24 cellular contexts compared by ENCODE assay signal in the genomic region with DNA sequence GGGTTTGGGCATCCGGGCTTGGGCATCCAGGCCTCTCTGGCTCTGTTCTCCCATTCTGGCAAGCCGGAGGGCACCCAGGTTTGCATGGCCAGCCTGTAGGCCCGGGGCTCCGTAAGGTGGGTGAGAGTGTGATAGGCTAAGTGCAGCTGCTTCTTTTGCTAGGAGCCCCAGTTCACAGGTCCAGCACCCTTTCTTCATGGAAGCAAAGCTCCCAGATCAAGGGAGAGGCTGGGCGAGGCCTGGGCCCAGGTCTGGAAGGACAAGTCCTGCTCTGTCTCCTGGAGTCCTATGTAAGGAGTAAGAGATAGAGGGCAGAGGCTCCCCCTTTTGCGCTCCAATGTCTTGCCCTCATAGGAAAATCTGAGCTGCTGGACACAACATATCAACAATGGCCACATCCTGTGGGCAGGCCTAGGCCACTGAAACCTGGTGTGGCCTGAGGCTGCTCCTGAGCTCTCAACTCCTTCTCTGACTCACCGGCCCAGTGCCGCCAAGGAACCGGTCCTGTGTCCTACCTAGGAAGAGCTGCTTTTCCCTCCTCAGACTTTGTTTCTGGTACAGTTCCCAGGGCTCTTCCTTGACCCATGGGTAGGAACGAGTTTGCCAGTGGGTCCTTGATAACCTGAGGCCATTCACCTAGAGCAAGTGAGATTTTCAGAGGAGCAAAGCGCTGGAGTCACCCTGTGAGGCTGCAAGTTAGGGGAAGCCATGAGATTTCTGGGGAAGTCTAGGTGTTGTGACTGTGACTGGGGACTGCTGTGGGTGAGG. TPM values are rescaled to one million over a fixed set of nuclear protein-coding genes. Genes with fewer than 3 reads are reported as not detected.
"Had no signal": no experiment of that assay in that cellular context is flagged by ENCODE, and none has a peak within 500 bp of the region (broad histone marks: within the 10 kb centered on the region; RNA-seq: fewer than 3 reads in every experiment).

No MANE protein-coding gene starts in this region.

- H3K27ac ChIP-seq: colonic mucosa, skin epidermis, tibial nerve, uterus had no signal

- H3K4me3 Mint-ChIP-seq: activated CD4-positive, alpha-beta memory T cell treated with anti-CD3 and anti-CD28 coated beads, Interleukin-2, amount 10 ng/mL, durations not matched to agents 7 days and 5 days; activated CD4-positive, alpha-beta T cell treated with anti-CD3 and anti-CD28 coated beads for 36 hours; activated T-cell treated with anti-CD3 and anti-CD28 coated beads, Interleukin-2, amount 50 U/mL, for 4 hours; naive thymus-derived CD8-positive, alpha-beta T cell had no signal

- H3K27ac Mint-ChIP-seq: activated CD4-positive, alpha-beta memory T cell treated with anti-CD3 and anti-CD28 coated beads, Interleukin-2, amount 10 ng/mL, durations not matched to agents 7 days and 5 days; activated CD4-positive, alpha-beta T cell treated with anti-CD3 and anti-CD28 coated beads for 36 hours; progenitor cell of endocrine pancreas had no signal

- ATAC-seq: activated CD4-positive, alpha-beta T cell treated with anti-CD3 and anti-CD28 coated beads for 36 hours; activated naive CD4-positive, alpha-beta T cell treated with anti-CD3 and anti-CD28 coated beads, Interleukin-2, amount 50 U/mL, for 72 hours; activated T-cell treated with anti-CD3 and anti-CD28 coated beads, Interleukin-2, amount 50 U/mL, for 4 hours; left lobe of liver; mucosa of descending colon; naive thymus-derived CD8-positive, alpha-beta T cell; right cardiac atrium had no signal

- DNase-seq: activated CD4-positive, alpha-beta memory T cell treated with anti-CD3 and anti-CD28 coated beads, Interleukin-2, amount 10 ng/mL, durations not matched to agents 7 days and 5 days; activated CD4-positive, alpha-beta T cell treated with anti-CD3 and anti-CD28 coated beads for 36 hours; activated effector memory CD4-positive, alpha-beta T cell treated with anti-CD3 and anti-CD28 coated beads, Interleukin-2, amount 50 U/mL, for 16 hours; activated T-cell treated with anti-CD3 and anti-CD28 coated beads, Interleukin-2, amount 50 U/mL, for 4 hours; central memory CD4-positive, alpha-beta T cell; colonic mucosa; head of caudate nucleus; islet precursor cell; mucosa of descending colon; naive thymus-derived CD8-positive, alpha-beta T cell; nucleus accumbens; right cardiac atrium; stimulated activated CD4-positive, alpha-beta T cell treated with anti-CD3 and anti-CD28 coated beads, Interleukin-15, amount 100 ng/mL, for 24 hours; stimulated activated CD4-positive, alpha-beta T cell treated with anti-CD3 and anti-CD28 coated beads, Interleukin-4, amount 100 ng/mL, for 24 hours; stimulated activated naive CD4-positive, alpha-beta T cell; substantia nigra; T-helper 2 cell; uterus had no signal

- H3K4me3 ChIP-seq: colonic mucosa, mucosa of descending colon, skin epidermis, tibial nerve, uterus had no signal

- H3K9me3 ChIP-seq: colonic mucosa, mucosa of descending colon, tibial nerve, uterus had no signal

- H3K9me3 Mint-ChIP-seq: activated CD4-positive, alpha-beta memory T cell treated with anti-CD3 and anti-CD28 coated beads, Interleukin-2, amount 10 ng/mL, durations not matched to agents 7 days and 5 days had no signal

- H3K36me3 ChIP-seq: colonic mucosa, tibial nerve, uterus had no signal

RNA-seq across cellular contexts. Expression of gene PAX6, which starts 11.7 kb away (rescaled TPM):
- total RNA-seq: activated CD4-positive, alpha-beta memory T cell treated with anti-CD3 and anti-CD28 coated beads, Interleukin-2, amount 10 ng/mL, durations not matched to agents 7 days and 5 days; activated T-cell treated with anti-CD3 and anti-CD28 coated beads, Interleukin-2, amount 50 U/mL, for 4 hours; left lobe of liver; lung microvascular endothelial cell; naive thymus-derived CD8-positive, alpha-beta T cell; right cardiac atrium; tibial nerve had no signal
